In genomic region chr3:171462224-171462623, GRCh38 we compare ENCODE assay signal across 11 cellular contexts. TPM values are rescaled to one million over a fixed set of nuclear protein-coding genes. Genes with fewer than 3 reads are reported as not detected.
DNase-seq lines count a peak whose midpoint lies in the region; ATAC-seq and TF ChIP-seq lines count a peak whose summit lies in the region.
"Had no signal": no experiment of that assay in that cellular context is flagged by ENCODE, and none has a peak within 500 bp of the region (broad histone marks: within the 10 kb centered on the region; RNA-seq: fewer than 3 reads in every experiment).

No MANE protein-coding gene starts in this region.

- no peak for DNase-seq in activated naive CD4-positive, alpha-beta T cell (lab: John Stamatoyannopoulos, UW)
- no peak for DNase-seq in activated T-helper 2 cell treated with anti-CD3 and anti-CD28 coated beads, Interferon-gamma antibody, Interleukin-2, Interleukin-4, amounts not matched to agents 10 μg/mL and 5 μg/mL and 100 μg/mL, durations not matched to agents 14 hours and 24 hours and 36 hours (ENCODE audit: low spot score)
- DNase-seq in neural progenitor cell (ENCODE audit: low spot score), result no peak
- no peak for DNase-seq in COLO668 (lab: John Stamatoyannopoulos, UW; ENCODE audit: unreplicated experiment)
- no peak for DNase-seq in right lobe of liver
- DNase-seq: C1 segment of cervical spinal cord, NCI-H446 treated with DMSO at 0.1 percent for 48 hours had no signal

- H2AFZ ChIP-seq in KMS-11 (ENCODE audit: low read depth), result no peak overlapping the region
- H2AFZ ChIP-seq in neural progenitor cell (replicated peaks), result no peak overlapping the region

- H3K79me2 ChIP-seq in KMS-11 (ENCODE audit: insufficient read depth, low read depth) (no peaks in the 10 kb centered on the region), neural progenitor cell (ENCODE audit: low read depth) (no peaks in the 10 kb centered on the region)

- H3F3A ChIP-seq in neural progenitor cell (ENCODE audit: low read depth), result peaks cover 24% of the 10 kb centered on the region

- no peaks in the 10 kb centered on the region for H3K27me3 Mint-ChIP-seq in activated naive CD4-positive, alpha-beta T cell treated with anti-CD3 and anti-CD28 coated beads, Interleukin-2, amount 50 U/mL, for 24 hours
- H3K27me3 Mint-ChIP-seq in activated T-helper 2 cell treated with anti-CD3 and anti-CD28 coated beads, Interferon-gamma antibody, Interleukin-2, Interleukin-4, amounts not matched to agents 10 μg/mL and 5 μg/mL and 100 μg/mL, durations not matched to agents 14 hours and 24 hours and 36 hours (ENCODE audit: low read depth), result no peaks in the 10 kb centered on the region
- peaks cover 7% of the 10 kb centered on the region for H3K27me3 Mint-ChIP-seq in neural progenitor cell (ENCODE audit: insufficient read depth, low read depth)

- H4K20me1 ChIP-seq in KMS-11 (ENCODE audit: insufficient read depth) (no peaks in the 10 kb centered on the region), neural progenitor cell (ENCODE audit: low read depth) (peaks cover 4% of the 10 kb centered on the region)

- H3K4me2 ChIP-seq in KMS-11 (peak overlapping the region; percentile 86), neural progenitor cell (no peak overlapping the region)

- H3K27me3 ChIP-seq in KMS-11 (ENCODE audit: insufficient read depth, low read depth), result no peaks in the 10 kb centered on the region
- H3K27me3 ChIP-seq in neural progenitor cell, result peaks cover 57% of the 10 kb centered on the region
- no peaks in the 10 kb centered on the region for H3K27me3 ChIP-seq in right lobe of liver

- ATAC-seq in GM19035 (IDR thresholded peaks at IDR 0.05; ENCODE audit: unreplicated experiment) (no peak), right lobe of liver (no peak)

- H3K4me3 ChIP-seq in KMS-11 (IDR thresholded peaks at IDR 0.05; ENCODE audit: insufficient read depth, low read depth, low read length), result no peak overlapping the region
- no peak overlapping the region for H3K4me3 ChIP-seq in neural progenitor cell
- no peak overlapping the region for H3K4me3 ChIP-seq in right lobe of liver

- H3K27ac ChIP-seq in KMS-11 (no peak overlapping the region), neural progenitor cell (no peak overlapping the region), right lobe of liver (no peak overlapping the region)

- peak overlapping the region; percentile 93 for H3K4me3 Mint-ChIP-seq in activated naive CD4-positive, alpha-beta T cell treated with anti-CD3 and anti-CD28 coated beads, Interleukin-2, amount 50 U/mL, for 24 hours
- H3K4me3 Mint-ChIP-seq in activated T-helper 2 cell treated with anti-CD3 and anti-CD28 coated beads, Interferon-gamma antibody, Interleukin-2, Interleukin-4, amounts not matched to agents 10 μg/mL and 5 μg/mL and 100 μg/mL, durations not matched to agents 14 hours and 24 hours and 36 hours (ENCODE audit: low read depth), result peak overlapping the region; percentile 89
- H3K4me3 Mint-ChIP-seq in neural progenitor cell, result peak overlapping the region; percentile 99

- H3K9me3 Mint-ChIP-seq in activated naive CD4-positive, alpha-beta T cell treated with anti-CD3 and anti-CD28 coated beads, Interleukin-2, amount 50 U/mL, for 24 hours, result no peaks in the 10 kb centered on the region
- no peaks in the 10 kb centered on the region for H3K9me3 Mint-ChIP-seq in activated T-helper 2 cell treated with anti-CD3 and anti-CD28 coated beads, Interferon-gamma antibody, Interleukin-2, Interleukin-4, amounts not matched to agents 10 μg/mL and 5 μg/mL and 100 μg/mL, durations not matched to agents 14 hours and 24 hours and 36 hours
- H3K9me3 Mint-ChIP-seq in neural progenitor cell, result peaks cover 3% of the 10 kb centered on the region
- H3K9me3 Mint-ChIP-seq: IgD-negative memory B cell had no signal

- H3K27ac Mint-ChIP-seq in activated naive CD4-positive, alpha-beta T cell treated with anti-CD3 and anti-CD28 coated beads, Interleukin-2, amount 50 U/mL, for 24 hours, result peak overlapping the region; percentile 79
- peak overlapping the region; percentile 7 for H3K27ac Mint-ChIP-seq in activated T-helper 2 cell treated with anti-CD3 and anti-CD28 coated beads, Interferon-gamma antibody, Interleukin-2, Interleukin-4, amounts not matched to agents 10 μg/mL and 5 μg/mL and 100 μg/mL, durations not matched to agents 14 hours and 24 hours and 36 hours
- H3K27ac Mint-ChIP-seq in neural progenitor cell, result no peak overlapping the region

- TF ChIP-seq CTCF in KMS-11 (conservative IDR thresholded peaks at IDR 0.05; ENCODE audit: low read depth, low read length) (no peak), neural progenitor cell (IDR thresholded peaks at IDR 0.05) (no peak), right lobe of liver (IDR thresholded peaks at IDR 0.05) (no peak)

- no peaks in the 10 kb centered on the region for H3K36me3 Mint-ChIP-seq in activated naive CD4-positive, alpha-beta T cell treated with anti-CD3 and anti-CD28 coated beads, Interleukin-2, amount 50 U/mL, for 24 hours
- H3K36me3 Mint-ChIP-seq in activated T-helper 2 cell treated with anti-CD3 and anti-CD28 coated beads, Interferon-gamma antibody, Interleukin-2, Interleukin-4, amounts not matched to agents 10 μg/mL and 5 μg/mL and 100 μg/mL, durations not matched to agents 14 hours and 24 hours and 36 hours (ENCODE audit: low read depth), result peaks cover 8% of the 10 kb centered on the region
- no peaks in the 10 kb centered on the region for H3K36me3 Mint-ChIP-seq in neural progenitor cell
- H3K36me3 Mint-ChIP-seq: IgD-negative memory B cell had no signal

- intact Hi-C loops in activated T-helper 2 cell treated with anti-CD3 and anti-CD28 coated beads, Interferon-gamma antibody, Interleukin-2, Interleukin-4, amounts not matched to agents 10 μg/mL and 5 μg/mL and 100 μg/mL, durations not matched to agents 14 hours and 24 hours and 36 hours (cut with micrococcal nuclease), result no loop called here
- intact Hi-C loops in right lobe of liver (cut with DNase I), result no loop called here

- WGBS in right lobe of liver (ENCODE audit: insufficient coverage, low coverage, low lambda C conversion rate, missing lambda C conversion rate), result 90% methylated on average over 1 of the region's 1 CpG

- H3K9me3 ChIP-seq in neural progenitor cell (ENCODE audit: low read depth) (no peaks in the 10 kb centered on the region), right lobe of liver (no peaks in the 10 kb centered on the region)

- no peak for TF ChIP-seq POLR2A in right lobe of liver (IDR thresholded peaks at IDR 0.05)

- peaks cover 9% of the 10 kb centered on the region for H3K4me1 ChIP-seq in KMS-11 (ENCODE audit: low read depth, poor library complexity, severe bottlenecking)
- H3K4me1 ChIP-seq in neural progenitor cell, result peaks cover 16% of the 10 kb centered on the region
- peaks cover 0 to 12% (median 3%) of the 10 kb centered on the region in 4 donors for H3K4me1 ChIP-seq in right lobe of liver

- H3K4me1 Mint-ChIP-seq in activated naive CD4-positive, alpha-beta T cell treated with anti-CD3 and anti-CD28 coated beads, Interleukin-2, amount 50 U/mL, for 24 hours, result peaks cover 29% of the 10 kb centered on the region
- H3K4me1 Mint-ChIP-seq in activated T-helper 2 cell treated with anti-CD3 and anti-CD28 coated beads, Interferon-gamma antibody, Interleukin-2, Interleukin-4, amounts not matched to agents 10 μg/mL and 5 μg/mL and 100 μg/mL, durations not matched to agents 14 hours and 24 hours and 36 hours (ENCODE audit: low read depth), result peaks cover 24% of the 10 kb centered on the region
- H3K4me1 Mint-ChIP-seq in neural progenitor cell, result peaks cover 36% of the 10 kb centered on the region

- H3K36me3 ChIP-seq in KMS-11 (ENCODE audit: insufficient read depth) (no peaks in the 10 kb centered on the region), neural progenitor cell (no peaks in the 10 kb centered on the region), right lobe of liver (no peaks in the 10 kb centered on the region)

- no peak overlapping the region for H3K9ac ChIP-seq in KMS-11
- no peak overlapping the region for H3K9ac ChIP-seq in neural progenitor cell

RNA-seq across cellular contexts. Expression of gene TNIK, which starts 2.0 kb away (rescaled TPM):
- total RNA-seq in activated T-helper 2 cell treated with anti-CD3 and anti-CD28 coated beads, Interferon-gamma antibody, Interleukin-2, Interleukin-4, amounts not matched to agents 10 μg/mL and 5 μg/mL and 100 μg/mL, durations not matched to agents 14 hours and 24 hours and 36 hours, result 39.9 and 44.0 TPM in 2 replicates
- 3.0 and 5.0 TPM in 2 replicates for total RNA-seq in neural progenitor cell (ENCODE audit: low replicate concordance)
- total RNA-seq in right lobe of liver, result 1 to 10 TPM; 5.2 to 8.0 (median 6.8) TPM
